2 cellular contexts compared by ENCODE assay signal in genomic region chr2:36926175-36927132, GRCh38.
TF ChIP-seq lines count a peak whose summit lies in the region.

No MANE protein-coding gene starts in this region.

TF ChIP-seq in K562, 482 proteins besides CTCF, POLR2A, EP300 and RAD21:
- TF ChIP-seq CEBPB (tag; IDR thresholded peaks at IDR 0.05), result peak; percentile 53
TF ChIP-seq in K562: peak in this region for 1; not testable (repeated sequence) for 481.

TF ChIP-seq in HepG2, 621 proteins besides CTCF, POLR2A, EP300 and RAD21:
- TF ChIP-seq CEBPG (CRISPR knock-in tag; IDR thresholded peaks at IDR 0.05), result 0 out of 2 replicates have a peak, but pooled peaks have one; percentile 18
- TF ChIP-seq CEBPB (IDR thresholded peaks at IDR 0.05; ENCODE audit: borderline replicate concordance, low read depth, low read length), result peak; percentile 31; the same call in 1 of the 2 replicates
